16 cellular contexts compared by ENCODE assay signal in genomic region chr3:10373686-10374261, GRCh38. TPM values are rescaled to one million over a fixed set of nuclear protein-coding genes. Genes with fewer than 3 reads are reported as not detected.
DNase-seq lines count a peak whose midpoint lies in the region; TF ChIP-seq lines count a peak whose summit lies in the region.
"Had no signal": no experiment of that assay in that cellular context is flagged by ENCODE, and none has a peak within 500 bp of the region (broad histone marks: within the 10 kb centered on the region; RNA-seq: fewer than 3 reads in every experiment).

No MANE protein-coding gene starts in this region.

- no peaks in the 10 kb centered on the region for H3F3A ChIP-seq in MM.1S (ENCODE audit: insufficient read depth, low read length)

- H2AFZ ChIP-seq in MM.1S (ENCODE audit: low read length), result no peak overlapping the region

- no peaks in the 10 kb centered on the region for H3K79me2 ChIP-seq in MM.1S (ENCODE audit: low read length)

- no peaks in the 10 kb centered on the region for H3K9me2 ChIP-seq in MM.1S (replicated peaks; ENCODE audit: insufficient read depth, low read length)

- H3K36me3 ChIP-seq in MG63, result no peaks in the 10 kb centered on the region
- no peaks in the 10 kb centered on the region for H3K36me3 ChIP-seq in mesodermal cell (ENCODE audit: control insufficient read depth, insufficient read depth, low read length)
- no peaks in the 10 kb centered on the region for H3K36me3 ChIP-seq in MM.1S (replicated peaks; ENCODE audit: insufficient read depth, low read length)
- H3K36me3 ChIP-seq: tibial artery had no signal

- no peak for TF ChIP-seq CTCF in astrocyte of the spinal cord (IDR thresholded peaks at IDR 0.05; ENCODE audit: low read depth, low read length)
- TF ChIP-seq CTCF in MM.1S (IDR thresholded peaks at IDR 0.05; ENCODE audit: low read length), result no peak

- no peak overlapping the region for H3K4me2 ChIP-seq in MM.1S (ENCODE audit: low read depth, low read length)

- H3K4me1 ChIP-seq in mesodermal cell (ENCODE audit: control insufficient read depth, insufficient read depth, low read length, poor library complexity, severe bottlenecking), result peaks cover 6% of the 10 kb centered on the region
- peaks cover 8% of the 10 kb centered on the region; the same call in 1 of the 2 replicates for H3K4me1 ChIP-seq in MM.1S (ENCODE audit: low read length)
- H3K4me1 ChIP-seq: tibial artery had no signal

- peak; percentile 71 for DNase-seq in Daoy (ENCODE audit: low read depth)
- peak; percentile 52 for DNase-seq in MG63
- peak; percentile 55 for DNase-seq in astrocyte of the spinal cord (ENCODE audit: low read depth, low spot score)
- no peak for DNase-seq in kidney glomerular epithelial cell (lab: John Stamatoyannopoulos, UW)
- DNase-seq in MM.1S, result no peak
- no peak for DNase-seq in SHP77 treated with DMSO at 0.1 percent for 48 hours (lab: John Stamatoyannopoulos, UW)
- no peak for DNase-seq in Kasumi-1 (lab: John Stamatoyannopoulos, UW)
- DNase-seq: activated gamma-delta T cell treated with Interleukin-2 at 50 U/mL for 16 hours; DMS79 treated with DMSO at 0.1 percent for 48 hours; NCI-H2107; NK-92 treated with Interleukin-12 subunit alpha and Interleukin-12 subunit beta, amount 100 ng/mL, for 24 hours; stimulated activated CD4-positive, alpha-beta T cell treated with anti-CD3 and anti-CD28 coated beads, Interleukin-15, amount 100 ng/mL, for 24 hours; tibial artery had no signal

- no peak overlapping the region for H3K4me3 ChIP-seq in MG63
- no peak overlapping the region for H3K4me3 ChIP-seq in astrocyte of the spinal cord (ENCODE audit: low read depth, low read length)
- H3K4me3 ChIP-seq in mesodermal cell (ENCODE audit: extremely low read depth, insufficient read depth, low read length, poor library complexity, severe bottlenecking), result no peak overlapping the region
- H3K4me3 ChIP-seq in MM.1S (ENCODE audit: low read length), result no peak overlapping the region
- H3K4me3 ChIP-seq: tibial artery had no signal

- no peak overlapping the region for H3K9ac ChIP-seq in MM.1S (ENCODE audit: low read length)

- H4K20me1 ChIP-seq in MM.1S (ENCODE audit: insufficient read depth, low read length), result no peaks in the 10 kb centered on the region

- H3K27me3 ChIP-seq in MG63 (no peaks in the 10 kb centered on the region), MM.1S (replicated peaks; ENCODE audit: insufficient read depth, low read length) (no peaks in the 10 kb centered on the region)

- H3K27ac ChIP-seq in mesodermal cell (ENCODE audit: low read depth, low read length, severe bottlenecking) (peak overlapping the region; percentile 23), MM.1S (ENCODE audit: low read length) (no peak overlapping the region)
- H3K27ac ChIP-seq: HL-60, tibial artery, VCaP had no signal

- 75 to 80% methylated on average over 11 of the region's 11 CpGs for WGBS in mesodermal cell (ENCODE audit: insufficient coverage in 2 of 2), 2 experiments

- peaks cover 4% of the 10 kb centered on the region; the same call in 1 of the 2 replicates for H3K9me3 ChIP-seq in MG63
- peaks cover 4% of the 10 kb centered on the region for H3K9me3 ChIP-seq in mesodermal cell (ENCODE audit: control insufficient read depth, low read length)
- H3K9me3 ChIP-seq in MM.1S (replicated peaks; ENCODE audit: insufficient read depth, low read length), result no peaks in the 10 kb centered on the region

- in situ Hi-C loops in astrocyte of the spinal cord (cut with HindIII; ENCODE audit: low sequenced_read_pairs), result no loop called here

RNA-seq across cellular contexts. Expression of gene SEC13, which starts 52.9 kb away (rescaled TPM):
- 119 and 137 TPM in 2 replicates for total RNA-seq in Daoy (2014; rRNA removed; shearing (Covaris generic))
- 97.2 and 147 TPM in 2 replicates for total RNA-seq in MG63 (2014; rRNA removed; shearing (Covaris generic); ENCODE audit: low replicate concordance)
- polyA plus RNA-seq in mesodermal cell (2013, experiment 1 of 2), result 261 TPM
- 225 TPM for polyA plus RNA-seq in mesodermal cell (2013, experiment 2 of 2)

Comparison
In these comparisons a context has a peak if more than half of its experiments do, and no peak if none do; other contexts are left out.
1. DNase-seq: peak in Daoy (single experiment), MG63 (single experiment) and astrocyte of the spinal cord (single experiment); none in kidney glomerular epithelial cell (single experiment), MM.1S (single experiment), SHP77 treated with DMSO at 0.1 percent for 48 hours (single experiment) and Kasumi-1 (0 of 2).